ENCODE assay signal across 30 cellular contexts in the genomic region with DNA sequence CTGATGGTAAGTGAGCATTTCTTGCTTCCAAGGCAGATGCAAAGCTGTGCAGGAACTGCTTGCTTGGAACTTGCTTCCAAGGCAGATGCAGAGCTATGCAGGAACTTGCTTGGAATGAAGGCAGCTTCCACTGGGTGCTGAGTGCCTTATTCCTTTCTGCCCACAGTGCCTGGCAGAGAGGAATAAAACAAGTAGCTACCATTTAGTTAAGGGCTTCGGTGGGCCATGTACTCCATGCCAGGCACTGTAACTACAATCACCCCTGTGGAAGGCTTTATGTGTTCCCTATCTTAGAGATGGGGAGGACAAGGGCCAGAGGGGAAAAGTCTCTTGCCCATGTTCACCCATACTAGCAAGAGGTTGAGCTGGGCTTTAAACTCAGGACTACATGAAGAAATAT. TPM values are rescaled to one million over a fixed set of nuclear protein-coding genes. Genes with fewer than 3 reads are reported as not detected.
"Had no signal": no experiment of that assay in that cellular context is flagged by ENCODE, and none has a peak within 500 bp of the region (broad histone marks: within the 10 kb centered on the region; RNA-seq: fewer than 3 reads in every experiment).

No MANE protein-coding gene starts in this region.

- FAIRE-seq: endometrium had no signal

- H3K9me3 ChIP-seq: esophagus muscularis mucosa, gastrocnemius medialis, prostate gland, tibial artery had no signal

- DNase-seq: caudate nucleus; cortex of kidney; dorsolateral prefrontal cortex; effector memory CD4-positive, alpha-beta T cell; gastrocnemius medialis; heart right ventricle; islet precursor cell; left ventricle myocardium superior; mesenchymal stem cell; midbrain; naive thymus-derived CD8-positive, alpha-beta T cell; nucleus accumbens; spleen; stimulated activated CD4-positive, alpha-beta T cell treated with anti-CD3 and anti-CD28 coated beads, Interleukin-15, amount 100 ng/mL, for 24 hours; stimulated activated CD4-positive, alpha-beta T cell treated with anti-CD3 and anti-CD28 coated beads, Interleukin-1b, Interleukin-23, amount 100 ng/mL, for 48 hours; stimulated activated CD4-positive, alpha-beta T cell treated with anti-CD3 and anti-CD28 coated beads, Interleukin-4, amount 100 ng/mL, for 24 hours; tibial artery had no signal

- H3K27me3 ChIP-seq: dorsolateral prefrontal cortex, esophagus muscularis mucosa, gastrocnemius medialis, heart right ventricle, neural progenitor cell, tibial artery had no signal

- H3K27ac ChIP-seq: epithelial cell of prostate, esophagus muscularis mucosa, gastrocnemius medialis, heart right ventricle, neural progenitor cell, parathyroid adenoma, prostate gland, spleen, tibial artery had no signal

- H3K36me3 ChIP-seq: gastrocnemius medialis, neural progenitor cell, prostate gland, spleen, tibial artery had no signal

- ATAC-seq: gastrocnemius medialis; heart right ventricle; left ventricle myocardium superior; naive thymus-derived CD8-positive, alpha-beta T cell; stimulated activated memory B cell treated with anti-CD40 and anti-IgM and Interleukin-4, amounts not matched to agents 10 μg/mL and 1 μg/mL and 100 μg/mL, for 72 hours had no signal

- H3K4me1 ChIP-seq: neural progenitor cell, parathyroid adenoma, prostate gland had no signal

- H3K4me3 ChIP-seq: dorsolateral prefrontal cortex, esophagus muscularis mucosa, gastrocnemius medialis, heart right ventricle, lung, neural progenitor cell, prostate gland, spleen, tibial artery had no signal

RNA-seq across cellular contexts. Expression of a gene that starts 8.3 kb away (rescaled TPM):
- total RNA-seq: renal cortical epithelial cell had no signal
- polyA plus RNA-seq: naive thymus-derived CD8-positive, alpha-beta T cell had no signal

RNA-seq across cellular contexts. Expression of a gene that starts 26.6 kb away (rescaled TPM):
- total RNA-seq: chondrocyte; dorsolateral prefrontal cortex; esophagus muscularis mucosa; fibroblast of villous mesenchyme; gastrocnemius medialis; lung; naive thymus-derived CD8-positive, alpha-beta T cell; prostate gland; renal cortical epithelial cell; temporal lobe; ureter had no signal
- polyA plus RNA-seq: naive thymus-derived CD8-positive, alpha-beta T cell had no signal
